Comparison of ENCODE assay signal across 23 cellular contexts in genomic region chr11:44771252-44771734, GRCh38. TPM values are rescaled to one million over a fixed set of nuclear protein-coding genes. Genes with fewer than 3 reads are reported as not detected.
A peak's percentile ranks its signal among the peaks of the same experiment; 100 is the strongest.
DNase-seq lines count a peak whose midpoint lies in the region; ATAC-seq and TF ChIP-seq lines count a peak whose summit lies in the region.
"Had no signal": no experiment of that assay in that cellular context is flagged by ENCODE, and none has a peak within 500 bp of the region (broad histone marks: within the 10 kb centered on the region; RNA-seq: fewer than 3 reads in every experiment).

No MANE protein-coding gene starts in this region.

- no peak for ATAC-seq in CD8-positive, alpha-beta T cell
- ATAC-seq: A549, GM12878 had no signal

- H2AFZ ChIP-seq in neural cell (ENCODE audit: low read depth, low read length), result no peak overlapping the region

- H3K27me3 ChIP-seq in esophagus muscularis mucosa (no peaks in the 10 kb centered on the region), neural cell (ENCODE audit: insufficient read depth, low read depth, low read length) (no peaks in the 10 kb centered on the region), sigmoid colon (no peaks in the 10 kb centered on the region), stomach (no peaks in the 10 kb centered on the region)
- H3K27me3 ChIP-seq in CD8-positive, alpha-beta T cell (ENCODE audit: insufficient read depth, low read length), result no peaks in the 10 kb centered on the region

- H3K4me1 Mint-ChIP-seq in CD8-positive, alpha-beta T cell (ENCODE audit: low read depth), result peaks cover 5% of the 10 kb centered on the region

- intact Hi-C loops in esophagus muscularis mucosa (cut with DNase I) (no loop called here), sigmoid colon (cut with DNase I) (no loop called here), stomach (cut with DNase I; ENCODE audit: low total_unique reads) (no loop called here)
- intact Hi-C loops in CD8-positive, alpha-beta T cell (cut with DNase I, micrococcal nuclease), result no loop called here

- TF ChIP-seq RAD21 in neural cell (conservative IDR thresholded peaks at IDR 0.05), result peak; percentile 25

- TF ChIP-seq POLR2A in esophagus muscularis mucosa (IDR thresholded peaks at IDR 0.05; ENCODE audit: low read depth), result no peak
- TF ChIP-seq POLR2A in sigmoid colon (IDR thresholded peaks at IDR 0.05), result no peak
- TF ChIP-seq POLR2A in stomach (IDR thresholded peaks at IDR 0.05), result no peak

- H3K4me3 ChIP-seq in esophagus muscularis mucosa (no peak overlapping the region), neural cell (ENCODE audit: low read length) (peak overlapping the region; percentile 18), sigmoid colon (no peak overlapping the region), stomach (no peak overlapping the region)
- no peak overlapping the region for H3K4me3 ChIP-seq in CD8-positive, alpha-beta T cell (ENCODE audit: low read depth, low read length)
- H3K4me3 ChIP-seq: A549; BLaER1 treated with 17β-estradiol and CSF1 and Interleukin-3, amounts not matched to agents 10 nM and 100 nM; GM12878 had no signal

- H3K27ac Mint-ChIP-seq in CD8-positive, alpha-beta T cell, result no peak overlapping the region
- H3K27ac Mint-ChIP-seq: B cell; CD4-positive, alpha-beta T cell had no signal

- H3K27me3 Mint-ChIP-seq in CD8-positive, alpha-beta T cell (ENCODE audit: low read depth), result no peaks in the 10 kb centered on the region
- H3K27me3 Mint-ChIP-seq: B cell had no signal

- DNase-seq in esophagus muscularis mucosa (ENCODE audit: extremely low spot score) (no peak), sigmoid colon (no peak), stomach (no peak)
- DNase-seq in CD8-positive, alpha-beta T cell, result no peak
- DNase-seq: AML-193; CD4-positive, alpha-beta T cell; CD8-positive, alpha-beta memory T cell; COR-L47; DMS 273 treated with DMSO at 0.1 percent for 48 hours; DMS153; DMS53; DMS79; DND-41; EL; GDM1 had no signal

- H3K9ac ChIP-seq in neural cell (ENCODE audit: low read length), result peak overlapping the region; percentile 43
- H3K9ac ChIP-seq: BLaER1 treated with 17β-estradiol and CSF1 and Interleukin-3, amounts not matched to agents 10 nM and 100 nM had no signal

- H3K9me2 ChIP-seq in neural cell (ENCODE audit: insufficient read depth, low read length), result no peaks in the 10 kb centered on the region

- H4K20me1 ChIP-seq in neural cell (ENCODE audit: insufficient read depth), result no peaks in the 10 kb centered on the region
- H4K20me1 ChIP-seq: BLaER1 treated with 17β-estradiol and CSF1 and Interleukin-3, amounts not matched to agents 10 nM and 100 nM had no signal

- H3K9me3 ChIP-seq in esophagus muscularis mucosa (no peaks in the 10 kb centered on the region), neural cell (ENCODE audit: low read length) (no peaks in the 10 kb centered on the region), sigmoid colon (no peaks in the 10 kb centered on the region), stomach (no peaks in the 10 kb centered on the region)
- H3K9me3 ChIP-seq in CD8-positive, alpha-beta T cell (ENCODE audit: low read length), result no peaks in the 10 kb centered on the region
- H3K9me3 ChIP-seq: A549 had no signal

- H3K4me2 ChIP-seq in neural cell (ENCODE audit: low read length), result no peak overlapping the region
- H3K4me2 ChIP-seq: A549; BLaER1 treated with 17β-estradiol and CSF1 and Interleukin-3, amounts not matched to agents 10 nM and 100 nM had no signal

- H3K4me1 ChIP-seq in esophagus muscularis mucosa (peaks cover 53 to 72% (median 66%) of the 10 kb centered on the region in 4 donors), sigmoid colon (peaks cover 0 to 75% (median 64%) of the 10 kb centered on the region in 4 donors), stomach (peaks cover 14 to 63% (median 30%) of the 10 kb centered on the region in 4 donors)
- no peaks in the 10 kb centered on the region for H3K4me1 ChIP-seq in CD8-positive, alpha-beta T cell (ENCODE audit: insufficient read depth, low read length)

- no peaks in the 10 kb centered on the region for H3K79me2 ChIP-seq in neural cell (replicated peaks; ENCODE audit: insufficient read depth, low read length)

- peaks cover 18% of the 10 kb centered on the region for H3K36me3 Mint-ChIP-seq in CD8-positive, alpha-beta T cell

- peak overlapping the region in 3 of 4 donors; percentile 84 to 86 (median 85) for H3K27ac ChIP-seq in esophagus muscularis mucosa (replicated peaks in 1 of 4)
- peak overlapping the region; percentile 88 for H3K27ac ChIP-seq in neural cell (ENCODE audit: low read length)
- H3K27ac ChIP-seq in sigmoid colon, result peak overlapping the region; percentile 31 to 91 (median 70)
- H3K27ac ChIP-seq in CD8-positive, alpha-beta T cell (ENCODE audit: low read depth, low read length), result no peak overlapping the region
- H3K27ac ChIP-seq in stomach, result no peak overlapping the region
- H3K27ac ChIP-seq: 22Rv1; A549; BLaER1 treated with 17β-estradiol and CSF1 and Interleukin-3, amounts not matched to agents 10 nM and 100 nM; C4-2B had no signal

- H3K4me3 Mint-ChIP-seq in CD8-positive, alpha-beta T cell, result no peak overlapping the region
- H3K4me3 Mint-ChIP-seq: B cell; CD4-positive, alpha-beta T cell; CD8-positive, alpha-beta memory T cell had no signal

- CTCF ChIA-PET in CD8-positive, alpha-beta T cell (lab: Charles Lee), result interaction anchor here (0.6 kb wide), 1 partner anchor 100 kb away, joined by 3 read pairs; no protein-coding TSS in a partner anchor

- H3F3A ChIP-seq in neural cell (ENCODE audit: insufficient read depth, low read length, poor library complexity, severe bottlenecking), result peaks cover 7% of the 10 kb centered on the region

- H3K36me3 ChIP-seq in esophagus muscularis mucosa (no peaks in the 10 kb centered on the region), neural cell (ENCODE audit: insufficient read depth, low read length) (peaks cover 3% of the 10 kb centered on the region), sigmoid colon (no peaks in the 10 kb centered on the region), stomach (no peaks in the 10 kb centered on the region)
- no peaks in the 10 kb centered on the region for H3K36me3 ChIP-seq in CD8-positive, alpha-beta T cell (ENCODE audit: insufficient read depth, low read length)
- H3K36me3 ChIP-seq: BLaER1 treated with 17β-estradiol and CSF1 and Interleukin-3, amounts not matched to agents 10 nM and 100 nM had no signal

- POLR2A ChIA-PET in CD8-positive, alpha-beta T cell (lab: Charles Lee), result no interaction called here

- no peak for TF ChIP-seq CTCF in esophagus muscularis mucosa (IDR thresholded peaks at IDR 0.05)
- TF ChIP-seq CTCF in neural cell (IDR thresholded peaks at IDR 0.05; ENCODE audit: poor library complexity, severe bottlenecking), result no peak
- TF ChIP-seq CTCF in sigmoid colon (IDR thresholded peaks at IDR 0.05), result no peak
- no peak for TF ChIP-seq CTCF in CD8-positive, alpha-beta T cell (IDR thresholded peaks at IDR 0.05)
- no peak for TF ChIP-seq CTCF in stomach (IDR thresholded peaks at IDR 0.05)

- TF ChIP-seq EP300 in esophagus muscularis mucosa (IDR thresholded peaks at IDR 0.05), result no peak
- TF ChIP-seq EP300 in neural cell (conservative IDR thresholded peaks at IDR 0.05; ENCODE audit: poor library complexity, severe bottlenecking), result peak; percentile 95
- TF ChIP-seq EP300 in sigmoid colon (IDR thresholded peaks at IDR 0.05), result no peak
- TF ChIP-seq EP300 in stomach (IDR thresholded peaks at IDR 0.05), result no peak

- H3K9me3 Mint-ChIP-seq in CD8-positive, alpha-beta T cell, result peaks cover 10% of the 10 kb centered on the region

TF ChIP-seq in neural cell, 6 proteins besides CTCF, POLR2A, EP300 and RAD21:
- TF ChIP-seq REST (IDR thresholded peaks at IDR 0.05; ENCODE audit: borderline replicate concordance) (peak; percentile 93), POLR2AphosphoS5 (IDR thresholded peaks at IDR 0.05) (peak; percentile 83), MXI1 (conservative IDR thresholded peaks at IDR 0.05; ENCODE audit: poor library complexity, severe bottlenecking) (no peak)

RNA-seq across cellular contexts. Expression of gene TSPAN18, which starts 44.5 kb away (rescaled TPM):
- total RNA-seq in esophagus muscularis mucosa (10 to 100 TPM; 27.7 to 70.1 (median 50.2) TPM), sigmoid colon (10 to 100 TPM; 13.8 to 75.3 (median 23.0) TPM), stomach (10 to 100 TPM in 4 of 5 donors, 1 to 10 TPM in 1; 9.1 to 60.3 (median 25.9) TPM)
- polyA plus RNA-seq in neural cell (8.4 and 9.4 TPM in 2 replicates), sigmoid colon (1 to 10 TPM in 2 of 3 donors, under 1 TPM in 1; 0.23 to 8.0 (median 7.2) TPM), stomach (1 to 10 TPM; 2.1 to 6.6 (median 2.3) TPM)
- 23.4 and 26.5 TPM in 2 replicates for polyA minus RNA-seq in neural cell
- total RNA-seq in CD8-positive, alpha-beta T cell, result 1 to 10 TPM; 6.1 to 6.3 TPM
- total RNA-seq: A172 had no signal

Comparison
In these comparisons a context has a peak if more than half of its experiments do, and no peak if none do; other contexts are left out.
1. H3K27ac ChIP-seq: peak in esophagus muscularis mucosa (3 of 4), neural cell (single experiment) and sigmoid colon (4 of 4); none in CD8-positive, alpha-beta T cell (single experiment) and stomach (0 of 5).